8 cellular contexts compared by ENCODE assay signal in the genomic region with DNA sequence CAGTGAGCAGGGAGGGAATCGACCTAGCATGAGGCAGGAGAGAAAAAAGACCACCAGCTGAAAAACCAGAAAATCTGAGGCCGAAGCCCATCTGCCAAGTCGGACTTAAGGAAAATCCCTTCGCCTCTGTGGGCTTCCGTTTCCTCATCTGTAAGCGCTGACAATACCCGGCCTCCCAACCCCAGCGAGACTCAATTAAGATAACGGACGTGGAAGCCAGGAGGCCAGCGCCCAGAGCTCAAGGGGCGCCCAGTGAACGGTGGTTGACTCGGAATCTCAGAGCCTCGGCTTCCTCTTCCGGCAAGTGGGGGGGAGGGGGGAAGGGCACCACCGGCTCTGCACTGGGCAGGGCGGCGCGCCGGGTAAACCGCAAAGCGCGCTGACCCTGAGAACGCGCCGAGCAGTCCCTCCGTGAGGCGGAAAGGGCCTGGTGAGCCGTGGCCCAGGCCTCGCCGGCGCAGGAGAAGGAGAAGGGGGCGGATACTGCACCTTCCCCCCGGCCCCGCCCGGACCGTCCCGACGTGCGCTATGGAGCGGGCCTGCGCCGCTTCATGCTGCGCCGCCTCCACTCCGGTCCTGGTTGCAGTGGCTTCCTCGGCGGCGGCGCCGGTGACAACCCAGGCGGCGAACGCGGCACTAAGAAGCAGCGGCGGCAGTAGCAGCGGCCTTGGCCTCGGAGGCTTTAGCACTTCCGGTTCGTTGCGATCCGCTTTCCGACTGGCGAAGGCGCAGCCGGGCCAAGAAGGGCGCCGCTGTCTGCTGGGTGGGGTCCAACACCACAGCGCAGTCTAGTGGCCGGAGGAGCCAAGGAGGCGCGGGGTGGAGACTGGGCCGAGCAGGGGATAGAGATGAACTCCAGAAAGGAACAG. TPM values are rescaled to one million over a fixed set of nuclear protein-coding genes. Genes with fewer than 3 reads are reported as not detected.
DNase-seq lines count a peak whose midpoint lies in the region; ATAC-seq lines count a peak whose summit lies in the region.

A gene (minus strand): TSS at position 693 of the 869 bp plus-strand sequence. CDS start 5,136 bp downstream, outside the sequence.

- H3K36me3 Mint-ChIP-seq in activated CD4-positive, alpha-beta T cell treated with anti-CD3 and anti-CD28 coated beads, Interleukin-2, amount 10 ng/mL, durations not matched to agents 7 days and 5 days (ENCODE audit: low read depth) = peaks cover 21% of the 10 kb centered on the region

- peak within 1 kb of the TSS; percentile 96 for H3K4me3 Mint-ChIP-seq in activated CD4-positive, alpha-beta T cell treated with anti-CD3 and anti-CD28 coated beads, Interleukin-2, amount 10 ng/mL, durations not matched to agents 7 days and 5 days

- H3K9me3 ChIP-seq in BLaER1 treated with 17β-estradiol and CSF1 and Interleukin-3, amounts not matched to agents 10 nM and 100 nM (replicated peaks in 1 of 11) = no peaks in the 10 kb centered on the region

- no peaks in the 10 kb centered on the region for H3K9me3 Mint-ChIP-seq in activated CD4-positive, alpha-beta T cell treated with anti-CD3 and anti-CD28 coated beads, Interleukin-2, amount 10 ng/mL, durations not matched to agents 7 days and 5 days

- peak; percentile 69 for ATAC-seq in HG03469 (IDR thresholded peaks at IDR 0.05; ENCODE audit: unreplicated experiment)
- peak; percentile 98 for ATAC-seq in left lobe of liver

- peak within 1 kb of the TSS; percentile 92 to 99 (median 95) for H3K27ac ChIP-seq in BLaER1 treated with 17β-estradiol and CSF1 and Interleukin-3, amounts not matched to agents 10 nM and 100 nM

- H3K4me2 ChIP-seq in BLaER1 treated with 17β-estradiol and CSF1 and Interleukin-3, amounts not matched to agents 10 nM and 100 nM = peak within 1 kb of the TSS; percentile 83 to 100 (median 96)

- H3K4me1 Mint-ChIP-seq in activated CD4-positive, alpha-beta T cell treated with anti-CD3 and anti-CD28 coated beads, Interleukin-2, amount 10 ng/mL, durations not matched to agents 7 days and 5 days = peaks cover 37% of the 10 kb centered on the region

- H3K4me1 ChIP-seq in BLaER1 treated with 17β-estradiol and CSF1 and Interleukin-3, amounts not matched to agents 10 nM and 100 nM = peaks cover 14 to 39% (median 25%) of the 10 kb centered on the region in 10 experiments; a peak in 19 of 20 replicates

- H3K9ac ChIP-seq in BLaER1 treated with 17β-estradiol and CSF1 and Interleukin-3, amounts not matched to agents 10 nM and 100 nM = peak within 1 kb of the TSS; percentile 92 to 99 (median 96)

- H3K4me3 ChIP-seq in BLaER1 treated with 17β-estradiol and CSF1 and Interleukin-3, amounts not matched to agents 10 nM and 100 nM = peak within 1 kb of the TSS; percentile 79 to 99 (median 92)

- H3K27me3 ChIP-seq in BLaER1 treated with 17β-estradiol and CSF1 and Interleukin-3, amounts not matched to agents 10 nM and 100 nM = no peaks in the 10 kb centered on the region

- H4K20me1 ChIP-seq in BLaER1 treated with 17β-estradiol and CSF1 and Interleukin-3, amounts not matched to agents 10 nM and 100 nM = peaks cover 32 to 48% (median 35%) of the 10 kb centered on the region in 11 experiments; a peak in 20 of 22 replicates

- CTCF ChIA-PET in activated CD4-positive, alpha-beta T cell treated with anti-CD3 and anti-CD28 coated beads, Interleukin-2, amount 10 ng/mL, durations not matched to agents 7 days and 5 days (lab: Charles Lee) = interaction anchor here (0.6 to 1.6 kb wide), 9 partner anchors 11 to 1973 kb away, joined by 3 to 5 read pairs (median 3); a partner anchor contains a TSS

- H3K27ac Mint-ChIP-seq in activated CD4-positive, alpha-beta T cell treated with anti-CD3 and anti-CD28 coated beads, Interleukin-2, amount 10 ng/mL, durations not matched to agents 7 days and 5 days = peak within 1 kb of the TSS; percentile 97

- DNase-seq in GM19240 (ENCODE audit: insufficient read length, low spot score) (peak; percentile 81), NCI-H526 treated with DMSO at 0.1 percent for 48 hours (lab: John Stamatoyannopoulos, UW) (peak; percentile 88), dedifferentiated amniotic fluid mesenchymal stem cell (ENCODE audit: extremely low spot score) (peak; percentile 89), left lobe of liver (ENCODE audit: low spot score) (peak; percentile 94)
- peak; percentile 95 for DNase-seq in activated CD4-positive, alpha-beta T cell treated with anti-CD3 and anti-CD28 coated beads, Interleukin-2, amount 10 ng/mL, durations not matched to agents 7 days and 5 days
- DNase-seq in stimulated activated CD4-positive, alpha-beta T cell treated with anti-CD3 and anti-CD28 coated beads, Interleukin-2, amount 100 ng/mL, for 48 hours = peak; percentile 93 to 94

- no peaks in the 10 kb centered on the region for H3K27me3 Mint-ChIP-seq in activated CD4-positive, alpha-beta T cell treated with anti-CD3 and anti-CD28 coated beads, Interleukin-2, amount 10 ng/mL, durations not matched to agents 7 days and 5 days

- POLR2A ChIA-PET in activated CD4-positive, alpha-beta T cell treated with anti-CD3 and anti-CD28 coated beads, Interleukin-2, amount 10 ng/mL, durations not matched to agents 7 days and 5 days (lab: Charles Lee) = interaction anchor here (1.3 kb wide), 1 partner anchor 352 kb away, joined by 4 read pairs; a partner anchor contains a TSS

- peaks cover 27 to 38% (median 33%) of the 10 kb centered on the region in 11 experiments for H3K36me3 ChIP-seq in BLaER1 treated with 17β-estradiol and CSF1 and Interleukin-3, amounts not matched to agents 10 nM and 100 nM

RNA-seq across cellular contexts. Expression of the gene that starts here (rescaled TPM):
- 10 to 100 TPM; 42.8 to 45.4 TPM for total RNA-seq in activated CD4-positive, alpha-beta T cell treated with anti-CD3 and anti-CD28 coated beads, Interleukin-2, amount 10 ng/mL, durations not matched to agents 7 days and 5 days
- 8.0 TPM for total RNA-seq in left lobe of liver

Comparison
In these comparisons a context has a peak if more than half of its experiments do, and no peak if none do; other contexts are left out.
1. Peak in every context shown above with its lines: DNase-seq, ATAC-seq, H3K4me3 ChIP-seq and H3K27ac ChIP-seq.